18 cellular contexts compared by ENCODE assay signal in genomic region chr1:61320575-61320974, GRCh38.
A peak's percentile ranks its signal among the peaks of the same experiment; 100 is the strongest.
DNase-seq lines count a peak whose midpoint lies in the region; ATAC-seq and TF ChIP-seq lines count a peak whose summit lies in the region.
"Had no signal": no experiment of that assay in that cellular context is flagged by ENCODE, and none has a peak within 500 bp of the region (broad histone marks: within the 10 kb centered on the region; RNA-seq: fewer than 3 reads in every experiment).

No MANE protein-coding gene starts in this region.

- H3K4me2 ChIP-seq in KMS-11 (peak overlapping the region; percentile 95), mesendoderm (ENCODE audit: low read length) (no peak overlapping the region)

- H3K27me3 Mint-ChIP-seq in type B pancreatic cell = no peaks in the 10 kb centered on the region

- H3K27me3 ChIP-seq in KMS-11 (ENCODE audit: insufficient read depth, low read depth) = no peaks in the 10 kb centered on the region
- H3K27me3 ChIP-seq in mesendoderm (ENCODE audit: insufficient read depth, low read length, poor library complexity) = no peaks in the 10 kb centered on the region
- H3K27me3 ChIP-seq in ascending aorta = no peaks in the 10 kb centered on the region

- intact Hi-C loops in ascending aorta (cut with DNase I) = no loop called here

- no CpG with 5 or more reads among the region's 2 CpGs for WGBS in mesendoderm (ENCODE audit: extremely low coverage, insufficient coverage, low lambda C conversion rate)

- H2AFZ ChIP-seq in KMS-11 (ENCODE audit: low read depth) = no peak overlapping the region

- no peak overlapping the region for H4K8ac ChIP-seq in mesendoderm (ENCODE audit: low read depth, low read length)

- peak; percentile 19 for DNase-seq in NCI-H2171 treated with DMSO at 0.1 percent for 48 hours (lab: John Stamatoyannopoulos, UW)
- no peak for DNase-seq in NCI-H2171 (lab: John Stamatoyannopoulos, UW)
- DNase-seq in mesendoderm = peak; percentile 14
- DNase-seq in type B pancreatic cell (ENCODE audit: extremely low spot score, unreplicated experiment) = no peak
- no peak for DNase-seq in ascending aorta (ENCODE audit: low spot score in 2 of 2)
- DNase-seq in NCI-H226 = no peak
- DNase-seq: 8988T; CD4-positive, CD25-positive, alpha-beta regulatory T cell; DMS153; EL; KG1; NCI-H1417 treated with DMSO at 0.1 percent for 48 hours; NCI-H187 treated with DMSO at 0.1 percent for 48 hours; NCI-H446 treated with DMSO at 0.1 percent for 48 hours; SHP77 treated with DMSO at 0.1 percent for 48 hours had no signal

- no peaks in the 10 kb centered on the region for H3K9me3 Mint-ChIP-seq in type B pancreatic cell

- H3K79me2 ChIP-seq in KMS-11 (ENCODE audit: insufficient read depth, low read depth) (no peaks in the 10 kb centered on the region), mesendoderm (ENCODE audit: control insufficient read depth, insufficient read depth, low read length) (no peaks in the 10 kb centered on the region)

- no peak for TF ChIP-seq CTCF in KMS-11 (conservative IDR thresholded peaks at IDR 0.05; ENCODE audit: low read depth, low read length)
- TF ChIP-seq CTCF in type B pancreatic cell (conservative IDR thresholded peaks at IDR 0.05) = no peak
- TF ChIP-seq CTCF in ascending aorta (IDR thresholded peaks at IDR 0.05) = no peak

- H3K27ac Mint-ChIP-seq in type B pancreatic cell = no peak overlapping the region
- H3K27ac Mint-ChIP-seq: CD4-positive, CD25-positive, alpha-beta regulatory T cell had no signal

- H2BK15ac ChIP-seq in mesendoderm (replicated peaks; ENCODE audit: low read depth) = no peak overlapping the region

- no peak overlapping the region for H2BK120ac ChIP-seq in mesendoderm (ENCODE audit: low read depth, low read length)

- H2BK5ac ChIP-seq in mesendoderm (ENCODE audit: low read length) = no peak overlapping the region

- H3K27ac ChIP-seq in KMS-11 = no peak overlapping the region; the same call in 1 of the 2 replicates
- no peak overlapping the region for H3K27ac ChIP-seq in mesendoderm (ENCODE audit: low read depth, low read length)
- peak overlapping the region in 1 of 2 donors; percentile 77 for H3K27ac ChIP-seq in ascending aorta

- H3K18ac ChIP-seq in mesendoderm (ENCODE audit: low read length) = no peak overlapping the region

- H3K36me3 ChIP-seq in KMS-11 (ENCODE audit: insufficient read depth) = no peaks in the 10 kb centered on the region
- H3K36me3 ChIP-seq in mesendoderm (ENCODE audit: control insufficient read depth, insufficient read depth, low read length) = no peaks in the 10 kb centered on the region
- H3K36me3 ChIP-seq in ascending aorta = no peaks in the 10 kb centered on the region

- H3K36me3 Mint-ChIP-seq in type B pancreatic cell = no peaks in the 10 kb centered on the region
- H3K36me3 Mint-ChIP-seq: CD4-positive, CD25-positive, alpha-beta regulatory T cell had no signal

- H3K4ac ChIP-seq in mesendoderm (ENCODE audit: low read depth, low read length) = no peak overlapping the region

- H2AK5ac ChIP-seq in mesendoderm (ENCODE audit: low read length) = no peak overlapping the region

- no peak overlapping the region for H4K5ac ChIP-seq in mesendoderm (ENCODE audit: low read length)

- ATAC-seq in SK-N-SH treated with all-trans-retinoic acid at 6 μM for 48 hours = no peak; the same call in 2 of the 3 replicates

- no peak overlapping the region for H3K56ac ChIP-seq in mesendoderm (ENCODE audit: low read length)

- peaks cover 28% of the 10 kb centered on the region for H3K4me1 Mint-ChIP-seq in type B pancreatic cell (ENCODE audit: unreplicated experiment)

- H3K9me3 ChIP-seq in ascending aorta = no peaks in the 10 kb centered on the region
- H3K9me3 ChIP-seq: Caco-2 had no signal

- H3K23ac ChIP-seq in mesendoderm (ENCODE audit: low read length) = no peak overlapping the region

- H3K4me1 ChIP-seq in KMS-11 (ENCODE audit: low read depth, poor library complexity, severe bottlenecking) = peaks cover 62% of the 10 kb centered on the region
- H3K4me1 ChIP-seq in mesendoderm (ENCODE audit: control insufficient read depth, low read depth, low read length) = no peaks in the 10 kb centered on the region
- H3K4me1 ChIP-seq in ascending aorta = peaks cover 0 to 17% of the 10 kb centered on the region in 2 donors
- H3K4me1 ChIP-seq: Caco-2 had no signal

- no peaks in the 10 kb centered on the region for H4K20me1 ChIP-seq in KMS-11 (ENCODE audit: insufficient read depth)

- no peaks in the 10 kb centered on the region for H3K79me1 ChIP-seq in mesendoderm (ENCODE audit: low read length)

- H3K9ac ChIP-seq in KMS-11 (no peak overlapping the region), mesendoderm (ENCODE audit: low read length) (no peak overlapping the region)

- H3K4me3 Mint-ChIP-seq in type B pancreatic cell = no peak overlapping the region
- H3K4me3 Mint-ChIP-seq: CD4-positive, CD25-positive, alpha-beta regulatory T cell had no signal

- H3K4me3 ChIP-seq in KMS-11 (IDR thresholded peaks at IDR 0.05; ENCODE audit: insufficient read depth, low read depth, low read length) (no peak overlapping the region), mesendoderm (ENCODE audit: low read length) (no peak overlapping the region), ascending aorta (no peak overlapping the region)

TF ChIP-seq in SK-N-SH treated with all-trans-retinoic acid at 6 μM for 48 hours, 23 proteins besides CTCF, POLR2A, EP300 and RAD21:
- TF ChIP-seq, protein P1, sequence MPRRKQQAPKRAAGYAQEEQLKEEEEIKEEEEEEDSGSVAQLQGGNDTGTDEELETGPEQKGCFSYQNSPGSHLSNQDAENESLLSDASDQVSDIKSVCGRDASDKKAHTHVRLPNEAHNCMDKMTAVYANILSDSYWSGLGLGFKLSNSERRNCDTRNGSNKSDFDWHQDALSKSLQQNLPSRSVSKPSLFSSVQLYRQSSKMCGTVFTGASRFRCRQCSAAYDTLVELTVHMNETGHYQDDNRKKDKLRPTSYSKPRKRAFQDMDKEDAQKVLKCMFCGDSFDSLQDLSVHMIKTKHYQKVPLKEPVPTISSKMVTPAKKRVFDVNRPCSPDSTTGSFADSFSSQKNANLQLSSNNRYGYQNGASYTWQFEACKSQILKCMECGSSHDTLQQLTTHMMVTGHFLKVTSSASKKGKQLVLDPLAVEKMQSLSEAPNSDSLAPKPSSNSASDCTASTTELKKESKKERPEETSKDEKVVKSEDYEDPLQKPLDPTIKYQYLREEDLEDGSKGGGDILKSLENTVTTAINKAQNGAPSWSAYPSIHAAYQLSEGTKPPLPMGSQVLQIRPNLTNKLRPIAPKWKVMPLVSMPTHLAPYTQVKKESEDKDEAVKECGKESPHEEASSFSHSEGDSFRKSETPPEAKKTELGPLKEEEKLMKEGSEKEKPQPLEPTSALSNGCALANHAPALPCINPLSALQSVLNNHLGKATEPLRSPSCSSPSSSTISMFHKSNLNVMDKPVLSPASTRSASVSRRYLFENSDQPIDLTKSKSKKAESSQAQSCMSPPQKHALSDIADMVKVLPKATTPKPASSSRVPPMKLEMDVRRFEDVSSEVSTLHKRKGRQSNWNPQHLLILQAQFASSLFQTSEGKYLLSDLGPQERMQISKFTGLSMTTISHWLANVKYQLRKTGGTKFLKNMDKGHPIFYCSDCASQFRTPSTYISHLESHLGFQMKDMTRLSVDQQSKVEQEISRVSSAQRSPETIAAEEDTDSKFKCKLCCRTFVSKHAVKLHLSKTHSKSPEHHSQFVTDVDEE (CRISPR knock-in tag; IDR thresholded peaks at IDR 0.05) = peak; percentile 63; the same call in 1 of the 2 replicates
- TF ChIP-seq TCF4 (CRISPR knock-in tag; IDR thresholded peaks at IDR 0.05; ENCODE audit: borderline replicate concordance) (peak; percentile 62; the same call in 1 of the 2 replicates), ZC3H10 (CRISPR knock-in tag; IDR thresholded peaks at IDR 0.05) (no peak)

Comparison
In these comparisons a context has a peak if more than half of its experiments do, and no peak if none do; other contexts are left out.
1. DNase-seq: peak in NCI-H2171 treated with DMSO at 0.1 percent for 48 hours (single experiment) and mesendoderm (single experiment); none in NCI-H2171 (single experiment), type B pancreatic cell (single experiment), ascending aorta (0 of 2) and NCI-H226 (single experiment).